7 cellular contexts compared by ENCODE assay signal in the genomic region with DNA sequence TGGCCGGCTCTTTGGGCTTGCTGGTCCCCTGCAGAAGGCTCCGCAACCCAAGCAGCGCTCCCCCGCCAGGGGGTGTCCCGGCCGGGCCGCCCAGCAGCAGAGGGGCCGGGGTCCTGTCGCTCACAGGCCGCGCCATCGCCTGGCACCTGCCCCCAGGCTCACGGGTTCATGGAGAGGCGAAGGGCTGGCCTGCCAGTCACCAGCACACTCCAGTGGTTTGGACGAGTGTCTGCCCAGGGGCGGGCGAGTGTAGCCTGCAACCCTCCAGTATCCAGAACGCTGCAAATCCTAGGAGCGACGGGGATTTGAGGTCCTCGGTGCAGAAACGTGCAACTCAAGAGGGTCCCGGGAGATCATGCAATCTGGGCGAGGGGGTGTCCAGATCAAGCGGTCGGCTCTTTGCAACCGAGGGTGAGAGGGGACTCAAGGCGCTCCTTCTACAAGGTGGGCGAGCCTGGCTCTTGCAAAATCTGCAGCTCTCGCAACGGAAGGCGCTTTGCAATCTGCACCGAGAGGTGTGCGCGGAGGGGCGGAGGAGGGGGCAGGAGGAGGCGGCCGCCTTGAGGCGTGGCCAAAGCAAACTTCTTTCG. TPM values are rescaled to one million over a fixed set of nuclear protein-coding genes. Genes with fewer than 3 reads are reported as not detected.
DNase-seq lines count a peak whose midpoint lies in the region; ATAC-seq and TF ChIP-seq lines count a peak whose summit lies in the region.

A gene with protein sequence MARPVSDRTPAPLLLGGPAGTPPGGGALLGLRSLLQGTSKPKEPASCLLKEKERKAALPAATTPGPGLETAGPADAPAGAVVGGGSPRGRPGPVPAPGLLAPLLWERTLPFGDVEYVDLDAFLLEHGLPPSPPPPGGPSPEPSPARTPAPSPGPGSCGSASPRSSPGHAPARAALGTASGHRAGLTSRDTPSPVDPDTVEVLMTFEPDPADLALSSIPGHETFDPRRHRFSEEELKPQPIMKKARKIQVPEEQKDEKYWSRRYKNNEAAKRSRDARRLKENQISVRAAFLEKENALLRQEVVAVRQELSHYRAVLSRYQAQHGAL (minus strand): TSS at position 521 of the 590 bp plus-strand sequence. CDS start 385 bp downstream, at position 136.

- peaks cover 25% of the 10 kb centered on the region for H3K4me1 ChIP-seq in foreskin keratinocyte

- POLR2A ChIA-PET in WTC11 (lab: Charles Lee) = interaction anchor here (1.2 kb wide), 1 partner anchor 102 kb away, joined by 3 read pairs; no protein-coding TSS in a partner anchor

- ATAC-seq in WTC11 = peak; percentile 2; the same call in 1 of the 2 replicates
- ATAC-seq in foreskin keratinocyte = no peak
- ATAC-seq in HG03025 (IDR thresholded peaks at IDR 0.05; ENCODE audit: low FRiP score, unreplicated experiment) = no peak

- no peaks in the 10 kb centered on the region for H3K27me3 ChIP-seq in foreskin keratinocyte

- no peaks in the 10 kb centered on the region for H3K9me3 Mint-ChIP-seq in WTC11

- H3K27ac Mint-ChIP-seq in WTC11 = peak within 1 kb of the TSS; percentile 98

- TF ChIP-seq CTCF in WTC11 (IDR thresholded peaks at IDR 0.05) = no peak
- peak; percentile 27 for TF ChIP-seq CTCF in foreskin keratinocyte (conservative IDR thresholded peaks at IDR 0.05)

- CTCF ChIA-PET in WTC11 (lab: Charles Lee) = interaction anchor here (1.5 to 1.6 kb wide), 2 partner anchors 9 to 176 kb away, joined by 4 to 5 read pairs; a partner anchor contains a TSS

- H3K27ac ChIP-seq in foreskin keratinocyte = peak within 1 kb of the TSS; percentile 75

- intact Hi-C loops in posterior vena cava (cut with DNase I) = no loop called here

- peaks cover 15% of the 10 kb centered on the region for H3K27me3 Mint-ChIP-seq in WTC11 (ENCODE audit: low read depth)

- DNase-seq in GDM1 (lab: John Stamatoyannopoulos, UW) (peak; percentile 52), HT-29 (ENCODE audit: low spot score) (peak; percentile 77), WTC11 (ENCODE audit: low spot score) (peak; percentile 50), foreskin keratinocyte (no peak), posterior vena cava (ENCODE audit: low spot score) (peak; percentile 87), mesenteric fat pad (ENCODE audit: low spot score) (no peak)

- H3K36me3 Mint-ChIP-seq in WTC11 = peaks cover 9% of the 10 kb centered on the region; the same call in 1 of the 2 replicates

- H3K4me3 Mint-ChIP-seq in WTC11 = peak within 1 kb of the TSS; percentile 81

- peaks cover 41% of the 10 kb centered on the region for H3K4me1 Mint-ChIP-seq in WTC11

TF ChIP-seq in WTC11, 78 proteins besides CTCF, POLR2A, EP300 and RAD21:
- TF ChIP-seq ZNF396 (CRISPR knock-in tag; IDR thresholded peaks at IDR 0.05; ENCODE audit: borderline replicate concordance) = no peak
- 0 out of 2 replicates have a peak, but pooled peaks have one; percentile 27 for TF ChIP-seq IRF2 (CRISPR knock-in tag; IDR thresholded peaks at IDR 0.05; ENCODE audit: borderline replicate concordance, low read depth)
- TF ChIP-seq, protein P1, sequence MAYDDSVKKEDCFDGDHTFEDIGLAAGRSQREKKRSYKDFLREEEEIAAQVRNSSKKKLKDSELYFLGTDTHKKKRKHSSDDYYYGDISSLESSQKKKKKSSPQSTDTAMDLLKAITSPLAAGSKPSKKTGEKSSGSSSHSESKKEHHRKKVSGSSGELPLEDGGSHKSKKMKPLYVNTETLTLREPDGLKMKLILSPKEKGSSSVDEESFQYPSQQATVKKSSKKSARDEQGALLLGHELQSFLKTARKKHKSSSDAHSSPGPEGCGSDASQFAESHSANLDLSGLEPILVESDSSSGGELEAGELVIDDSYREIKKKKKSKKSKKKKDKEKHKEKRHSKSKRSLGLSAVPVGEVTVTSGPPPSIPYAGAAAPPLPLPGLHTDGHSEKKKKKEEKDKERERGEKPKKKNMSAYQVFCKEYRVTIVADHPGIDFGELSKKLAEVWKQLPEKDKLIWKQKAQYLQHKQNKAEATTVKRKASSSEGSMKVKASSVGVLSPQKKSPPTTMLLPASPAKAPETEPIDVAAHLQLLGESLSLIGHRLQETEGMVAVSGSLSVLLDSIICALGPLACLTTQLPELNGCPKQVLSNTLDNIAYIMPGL (CRISPR knock-in tag; IDR thresholded peaks at IDR 0.05) = 0 out of 2 replicates have a peak, but pooled peaks have one; percentile 9
- 0 out of 2 replicates have a peak, but pooled peaks have one; percentile 2 for TF ChIP-seq CBFB (CRISPR knock-in tag; IDR thresholded peaks at IDR 0.05; ENCODE audit: low read depth)
- no peak for TF ChIP-seq OVOL2 (CRISPR knock-in tag; IDR thresholded peaks at IDR 0.05; ENCODE audit: borderline replicate concordance)
- TF ChIP-seq ZNF317 (CRISPR knock-in tag; IDR thresholded peaks at IDR 0.05; ENCODE audit: borderline replicate concordance, low read depth) = no peak
- TF ChIP-seq, protein P2, sequence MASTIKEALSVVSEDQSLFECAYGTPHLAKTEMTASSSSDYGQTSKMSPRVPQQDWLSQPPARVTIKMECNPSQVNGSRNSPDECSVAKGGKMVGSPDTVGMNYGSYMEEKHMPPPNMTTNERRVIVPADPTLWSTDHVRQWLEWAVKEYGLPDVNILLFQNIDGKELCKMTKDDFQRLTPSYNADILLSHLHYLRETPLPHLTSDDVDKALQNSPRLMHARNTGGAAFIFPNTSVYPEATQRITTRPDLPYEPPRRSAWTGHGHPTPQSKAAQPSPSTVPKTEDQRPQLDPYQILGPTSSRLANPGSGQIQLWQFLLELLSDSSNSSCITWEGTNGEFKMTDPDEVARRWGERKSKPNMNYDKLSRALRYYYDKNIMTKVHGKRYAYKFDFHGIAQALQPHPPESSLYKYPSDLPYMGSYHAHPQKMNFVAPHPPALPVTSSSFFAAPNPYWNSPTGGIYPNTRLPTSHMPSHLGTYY (CRISPR knock-in tag; IDR thresholded peaks at IDR 0.05) = no peak
- TF ChIP-seq TEAD1 (CRISPR knock-in tag; IDR thresholded peaks at IDR 0.05) = no peak

RNA-seq across cellular contexts. Expression of the gene that starts here (rescaled TPM):
- 19.4 and 27.9 TPM in 2 replicates for total RNA-seq in HT-29 (2014; rRNA removed; shearing (Covaris generic))
- total RNA-seq in WTC11 (2021) (10.5 to 12.0 TPM (median 11.4 TPM) in 3 replicates), foreskin keratinocyte (3.0 and 3.7 TPM in 2 replicates), posterior vena cava (1 to 10 TPM; 1.8 to 3.6 TPM), mesenteric fat pad (1.4 TPM)
- polyA plus RNA-seq in foreskin keratinocyte = 4.6 and 6.2 TPM in 2 replicates

Comparison
In these comparisons a context has a peak if more than half of its experiments do, and no peak if none do; other contexts are left out.
1. DNase-seq: peak in GDM1 (single experiment), HT-29 (single experiment), WTC11 (single experiment) and posterior vena cava (single experiment); none in foreskin keratinocyte (0 of 2) and mesenteric fat pad (single experiment).